4 cellular contexts compared by ENCODE assay signal in the genomic region with DNA sequence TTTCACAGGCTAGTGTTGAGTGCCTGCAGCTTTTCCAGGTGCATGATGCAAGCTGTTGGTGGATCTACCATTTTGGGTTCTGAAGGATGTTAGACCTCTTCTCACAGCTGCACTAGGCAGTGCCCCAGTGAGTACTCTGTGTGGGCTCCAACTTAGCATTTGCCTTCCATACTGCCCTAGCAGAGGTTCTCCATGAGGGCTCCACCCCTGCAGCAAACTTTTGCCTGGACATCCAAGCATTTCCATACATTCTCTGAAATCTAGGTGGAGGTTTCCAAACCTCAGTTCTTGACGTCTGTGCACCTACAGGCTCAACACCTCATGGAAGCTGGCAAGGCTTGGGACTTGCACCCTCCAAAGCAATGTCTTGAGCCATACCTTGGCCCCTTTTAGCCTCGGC.
DNase-seq lines count a peak whose midpoint lies in the region; ATAC-seq and TF ChIP-seq lines count a peak whose summit lies in the region.
"Not testable (repeated sequence)": the region's sequence is repeated elsewhere in the genome, so short reads cannot be mapped to it uniquely, and the experiment has no call there.

No MANE protein-coding gene starts in this region.

- peaks cover 44% of the 10 kb centered on the region for H3K36me3 Mint-ChIP-seq in WTC11
- peaks cover 12% of the 10 kb centered on the region for H3K36me3 Mint-ChIP-seq in endodermal cell (ENCODE audit: low read depth)

- not testable (repeated sequence) for TF ChIP-seq CTCF in HEK293 (tag by site-specific recombination; IDR thresholded peaks at IDR 0.05); WTC11 (IDR thresholded peaks at IDR 0.05); endodermal cell (conservative IDR thresholded peaks at IDR 0.05)

- not testable (repeated sequence) for H3K4me3 Mint-ChIP-seq in WTC11, endodermal cell

- H3K27ac Mint-ChIP-seq in WTC11, endodermal cell: not testable (repeated sequence)

- WGBS in endodermal cell (ENCODE audit: insufficient coverage in 1 of 2, insufficient read length in 1 of 2), 2 experiments, result 89% methylated on average over 2 of the region's 2 CpGs; no CpG with 5 or more reads in 1 of the 2 experiments

- not testable (repeated sequence) for H3K4me1 Mint-ChIP-seq in WTC11, endodermal cell

- H3K4me3 ChIP-seq in HEK293 (ENCODE audit: low read depth, low read length), result not testable (repeated sequence)
- peak overlapping the region; percentile 59 for H3K4me3 ChIP-seq in endodermal cell (ENCODE audit: low read length)

- peaks cover 55% of the 10 kb centered on the region for H3K9me3 Mint-ChIP-seq in WTC11
- peaks cover 54% of the 10 kb centered on the region for H3K9me3 Mint-ChIP-seq in endodermal cell

- ATAC-seq in WTC11, result not testable (repeated sequence)

- H3K9me3 ChIP-seq in HEK293 (ENCODE audit: control insufficient read depth, insufficient read depth, low read depth, low read length), result not testable (repeated sequence)
- H3K9me3 ChIP-seq in endodermal cell (ENCODE audit: control insufficient read depth, low read length), result peaks cover 50% of the 10 kb centered on the region

- H3K27me3 Mint-ChIP-seq in WTC11 (ENCODE audit: low read depth); endodermal cell (ENCODE audit: insufficient read depth): not testable (repeated sequence)

- CTCF ChIA-PET in HEK293 (lab: Yijun Ruan, JAX); WTC11 (lab: Charles Lee): not testable (repeated sequence)

- not testable (repeated sequence) for H3K9ac ChIP-seq in endodermal cell (ENCODE audit: extremely low read depth, low read length, poor library complexity, severe bottlenecking)

- H3K27me3 ChIP-seq in endodermal cell (ENCODE audit: control insufficient read depth, insufficient read depth, low read length, poor library complexity, severe bottlenecking), result not testable (repeated sequence)

- peak; percentile 1 for DNase-seq in UCSD-AML1 (lab: John Stamatoyannopoulos, UW; ENCODE audit: unreplicated experiment)
- DNase-seq in WTC11 (ENCODE audit: low spot score); endodermal cell: not testable (repeated sequence)

- not testable (repeated sequence) for H3K36me3 ChIP-seq in HEK293 (ENCODE audit: control insufficient read depth in 2 of 2, insufficient read depth in 1 of 2, low read length in 2 of 2); endodermal cell (ENCODE audit: control insufficient read depth, insufficient read depth, low read length)

- H3K4me1 ChIP-seq in HEK293 (ENCODE audit: control insufficient read depth, insufficient read depth, low read length); endodermal cell (ENCODE audit: control insufficient read depth, insufficient read depth, low read length): not testable (repeated sequence)

- H3K27ac ChIP-seq in HEK293 (ENCODE audit: extremely low read depth, low read depth, low read length); endodermal cell (ENCODE audit: low read depth, low read length): not testable (repeated sequence)

- POLR2A ChIA-PET in HEK293 (lab: Yijun Ruan, JAX); WTC11 (lab: Charles Lee): not testable (repeated sequence)

TF ChIP-seq in HEK293, 187 proteins besides CTCF, POLR2A, EP300 and RAD21:
- TF ChIP-seq SETDB1 (IDR thresholded peaks at IDR 0.05; ENCODE audit: insufficient read length, low read length) (peak; percentile 82), TRIM28 (IDR thresholded peaks at IDR 0.05; ENCODE audit: borderline replicate concordance, low read length) (peak; percentile 93; the same call in 1 of the 2 replicates)

TF ChIP-seq in WTC11, 78 proteins besides CTCF, POLR2A, EP300 and RAD21:
- TF ChIP-seq ATF1 (CRISPR knock-in tag; IDR thresholded peaks at IDR 0.05), result 0 out of 2 replicates have a peak, but pooled peaks have one; percentile 28
